In genomic region chr4:111991163-111991562, GRCh38 we compare ENCODE assay signal across 11 cellular contexts.
A peak's percentile ranks its signal among the peaks of the same experiment; 100 is the strongest.
DNase-seq lines count a peak whose midpoint lies in the region; ATAC-seq and TF ChIP-seq lines count a peak whose summit lies in the region.
"Had no signal": no experiment of that assay in that cellular context is flagged by ENCODE, and none has a peak within 500 bp of the region (broad histone marks: within the 10 kb centered on the region; RNA-seq: fewer than 3 reads in every experiment).

No MANE protein-coding gene starts in this region.

- intact Hi-C loops in MCF 10A (cut with micrococcal nuclease) (no loop called here), breast epithelium (cut with DNase I; ENCODE audit: low total_unique reads) (no loop called here), uterus (cut with DNase I; ENCODE audit: low total_unique reads) (no loop called here), right cardiac atrium (cut with DNase I) (no loop called here), prostate gland (cut with DNase I) (no loop called here)

- POLR2A ChIA-PET in MCF 10A (lab: Yijun Ruan, JAX), result interaction anchor here (1.5 to 1.6 kb wide), 2 partner anchors 8 to 47 kb away, joined by 5 to 6 read pairs; no protein-coding TSS in a partner anchor

- H3K4me3 Mint-ChIP-seq in MCF 10A (ENCODE audit: unreplicated experiment), result no peak overlapping the region
- H3K4me3 Mint-ChIP-seq: activated CD4-positive, alpha-beta memory T cell treated with anti-CD3 and anti-CD28 coated beads for 36 hours; stimulated activated naive CD8-positive, alpha-beta T cell treated with anti-CD3 and anti-CD28 coated beads, Interleukin-15, amount 100 ng/mL, for 72 hours had no signal

- peak overlapping the region; percentile 11 for H3K27ac Mint-ChIP-seq in MCF 10A (ENCODE audit: low read depth, unreplicated experiment)
- H3K27ac Mint-ChIP-seq: activated CD4-positive, alpha-beta memory T cell treated with anti-CD3 and anti-CD28 coated beads for 36 hours; stimulated activated naive CD8-positive, alpha-beta T cell treated with anti-CD3 and anti-CD28 coated beads, Interleukin-15, amount 100 ng/mL, for 72 hours had no signal

- CTCF ChIA-PET in MCF 10A (lab: Yijun Ruan, JAX), result no interaction called here

- WGBS in right cardiac atrium, result 68% methylated on average over 3 of the region's 3 CpGs
- 73% methylated on average over 3 of the region's 3 CpGs for WGBS in prostate gland

- H3K27me3 ChIP-seq in breast epithelium (peaks cover 0 to 8% of the 10 kb centered on the region in 2 donors), uterus (no peaks in the 10 kb centered on the region), right cardiac atrium (ENCODE audit: control insufficient read depth, insufficient read depth) (no peaks in the 10 kb centered on the region), prostate gland (replicated peaks; ENCODE audit: insufficient read depth) (no peaks in the 10 kb centered on the region)

- TF ChIP-seq CTCF in MCF 10A (IDR thresholded peaks at IDR 0.05; ENCODE audit: unreplicated experiment) (no peak), breast epithelium (IDR thresholded peaks at IDR 0.05) (no peak), uterus (IDR thresholded peaks at IDR 0.05) (no peak), prostate gland (IDR thresholded peaks at IDR 0.05) (no peak)

- no peaks in the 10 kb centered on the region for H3K9me3 ChIP-seq in breast epithelium
- no peaks in the 10 kb centered on the region for H3K9me3 ChIP-seq in uterus
- no peaks in the 10 kb centered on the region for H3K9me3 ChIP-seq in right cardiac atrium (ENCODE audit: control insufficient read depth, low read length)
- H3K9me3 ChIP-seq in prostate gland, result no peaks in the 10 kb centered on the region

- DNase-seq in MCF 10A (ENCODE audit: unreplicated experiment) (no peak), breast epithelium (ENCODE audit: low spot score in 2 of 2) (no peak), NCI-H524 treated with DMSO at 0.1 percent for 48 hours (lab: John Stamatoyannopoulos, UW) (peak; percentile 18), uterus (no peak), activated T-cell treated with anti-CD3 and anti-CD28 coated beads for 4 hours (no peak), right cardiac atrium (no peak), prostate gland (ENCODE audit: low spot score) (no peak)
- DNase-seq: activated CD4-positive, alpha-beta memory T cell treated with anti-CD3 and anti-CD28 coated beads for 36 hours; caudate nucleus; stimulated activated naive CD8-positive, alpha-beta T cell treated with anti-CD3 and anti-CD28 coated beads, Interleukin-15, amount 100 ng/mL, for 72 hours had no signal

- H3K36me3 ChIP-seq in breast epithelium (no peaks in the 10 kb centered on the region), uterus (no peaks in the 10 kb centered on the region), prostate gland (no peaks in the 10 kb centered on the region)

- H3K36me3 Mint-ChIP-seq in MCF 10A (ENCODE audit: insufficient read depth, unreplicated experiment), result no peaks in the 10 kb centered on the region
- H3K36me3 Mint-ChIP-seq: activated CD4-positive, alpha-beta memory T cell treated with anti-CD3 and anti-CD28 coated beads for 36 hours had no signal

- H3K27ac ChIP-seq in breast epithelium (no peak overlapping the region), uterus (peak overlapping the region; percentile 69 to 70), right cardiac atrium (ENCODE audit: low read length) (no peak overlapping the region), prostate gland (no peak overlapping the region)

- no peaks in the 10 kb centered on the region for H3K9me3 Mint-ChIP-seq in MCF 10A (ENCODE audit: unreplicated experiment)
- H3K9me3 Mint-ChIP-seq: activated CD4-positive, alpha-beta memory T cell treated with anti-CD3 and anti-CD28 coated beads for 36 hours; stimulated activated naive CD8-positive, alpha-beta T cell treated with anti-CD3 and anti-CD28 coated beads, Interleukin-15, amount 100 ng/mL, for 72 hours had no signal

- ATAC-seq in HG02870 (IDR thresholded peaks at IDR 0.05; ENCODE audit: unreplicated experiment) (peak; percentile 95), right cardiac atrium (no peak)
- ATAC-seq: stimulated activated naive CD8-positive, alpha-beta T cell treated with anti-CD3 and anti-CD28 coated beads, Interleukin-15, amount 100 ng/mL, for 72 hours had no signal

- H3K27me3 Mint-ChIP-seq in MCF 10A (ENCODE audit: insufficient read depth, unreplicated experiment), result peaks cover 83% of the 10 kb centered on the region

- no TSS peak for BruUV-seq in MCF 10A (replicated peaks; lab: Mats Ljungman, UMichigan)

- TF ChIP-seq POLR2A in breast epithelium (IDR thresholded peaks at IDR 0.05) (no peak), uterus (IDR thresholded peaks at IDR 0.05) (no peak), prostate gland (IDR thresholded peaks at IDR 0.05) (no peak)

- H3K4me1 Mint-ChIP-seq in MCF 10A (ENCODE audit: insufficient read depth, unreplicated experiment), result no peaks in the 10 kb centered on the region
- H3K4me1 Mint-ChIP-seq: stimulated activated naive CD8-positive, alpha-beta T cell treated with anti-CD3 and anti-CD28 coated beads, Interleukin-15, amount 100 ng/mL, for 72 hours had no signal

- no peaks in the 10 kb centered on the region for H3K4me1 ChIP-seq in breast epithelium
- no peaks in the 10 kb centered on the region for H3K4me1 ChIP-seq in uterus
- H3K4me1 ChIP-seq in right cardiac atrium (ENCODE audit: control insufficient read depth, insufficient read depth, low read length), result no peaks in the 10 kb centered on the region
- no peaks in the 10 kb centered on the region for H3K4me1 ChIP-seq in prostate gland (replicated peaks)

- H3K4me3 ChIP-seq in breast epithelium, result no peak overlapping the region
- H3K4me3 ChIP-seq in uterus, result no peak overlapping the region
- H3K4me3 ChIP-seq in right cardiac atrium (ENCODE audit: low read length), result no peak overlapping the region
- no peak overlapping the region for H3K4me3 ChIP-seq in prostate gland

Comparison
In these comparisons a context has a peak if more than half of its experiments do, and no peak if none do; other contexts are left out.
1. H3K27ac ChIP-seq: peak in uterus (2 of 2); none in breast epithelium (0 of 2), right cardiac atrium (single experiment) and prostate gland (0 of 2).